In genomic region chr2:135532581-135532980, GRCh38 we compare ENCODE assay signal across 8 cellular contexts. TPM values are rescaled to one million over a fixed set of nuclear protein-coding genes. Genes with fewer than 3 reads are reported as not detected.
A peak's percentile ranks its signal among the peaks of the same experiment; 100 is the strongest.
DNase-seq lines count a peak whose midpoint lies in the region; ATAC-seq and TF ChIP-seq lines count a peak whose summit lies in the region.

No MANE protein-coding gene starts in this region.

- TF ChIP-seq EP300 in SK-N-SH (IDR thresholded peaks at IDR 0.05; ENCODE audit: borderline replicate concordance in 1 of 2, low read depth in 1 of 2, low read length in 1 of 2) (no peak), stomach (IDR thresholded peaks at IDR 0.05) (no peak)

- no peaks in the 10 kb centered on the region for H3K9me2 ChIP-seq in SK-N-SH

- TF ChIP-seq CTCF in SK-N-SH (IDR thresholded peaks at IDR 0.05) (no peak), RWPE2 (IDR thresholded peaks at IDR 0.05; ENCODE audit: poor library complexity, severe bottlenecking) (no peak), fibroblast of the aortic adventitia (IDR thresholded peaks at IDR 0.05; ENCODE audit: insufficient read depth, low read length) (no peak), stomach (IDR thresholded peaks at IDR 0.05) (no peak)

- CTCF ChIA-PET in SK-N-SH (lab: Yijun Ruan, JAX), result interaction anchor here (0.8 to 1.9 kb wide), 3 partner anchors 101 to 544 kb away, joined by 3 to 5 read pairs (median 3); partner anchors contain the start of gene UBXN4

- H3K4me3 ChIP-seq in SK-N-SH (ENCODE audit: low read depth in 2 of 2, low read length in 1 of 2) (peak overlapping the region; percentile 31 to 82; a peak in 2 of 4 replicates), RWPE2 (ENCODE audit: severe bottlenecking) (peak overlapping the region; percentile 51), fibroblast of the aortic adventitia (ENCODE audit: low read depth, low read length) (peak overlapping the region; percentile 42), stomach (peak overlapping the region in 3 of 4 donors; percentile 88 to 99 (median 93))

- H3K36me3 ChIP-seq in SK-N-SH (replicated peaks in 1 of 2; ENCODE audit: control insufficient read depth in 1 of 2, insufficient read depth in 2 of 2, low read length in 1 of 2), result peaks cover 0 to 3% of the 10 kb centered on the region in 2 experiments
- peaks cover 12% of the 10 kb centered on the region for H3K36me3 ChIP-seq in RWPE2 (ENCODE audit: low read depth)
- H3K36me3 ChIP-seq in stomach, result no peaks in the 10 kb centered on the region

- POLR2A ChIA-PET in SK-N-SH (lab: Yijun Ruan, JAX), result no interaction called here

- peaks cover 0 to 6% of the 10 kb centered on the region in 2 experiments; a peak in 2 of 4 replicates for H3K4me1 ChIP-seq in SK-N-SH (ENCODE audit: control insufficient read depth in 1 of 2, insufficient read depth in 2 of 2, low read depth in 1 of 2, low read length in 1 of 2)
- peaks cover 16% of the 10 kb centered on the region for H3K4me1 ChIP-seq in RWPE2 (ENCODE audit: insufficient read depth, poor library complexity, severe bottlenecking)
- H3K4me1 ChIP-seq in stomach, result peaks cover 0 to 33% (median 24%) of the 10 kb centered on the region in 4 donors

- WGBS in SK-N-SH (ENCODE audit: low lambda C conversion rate), result 34% methylated on average over 3 of the region's 3 CpGs
- 51 to 62% (median 59%) methylated on average over 3 of the region's 3 CpGs for WGBS in stomach, 5 donors

- H2AFZ ChIP-seq in SK-N-SH (ENCODE audit: low read depth), result no peak overlapping the region; the same call in 1 of the 2 replicates

- no peaks in the 10 kb centered on the region; the same call in 1 of the 2 replicates for H4K20me1 ChIP-seq in SK-N-SH (ENCODE audit: insufficient read depth)

- H3K27ac ChIP-seq in SK-N-SH (ENCODE audit: low read depth in 2 of 2, low read length in 1 of 2) (peak overlapping the region in 1 of 2 experiments; percentile 96; a peak in 2 of 4 replicates), RWPE2 (ENCODE audit: poor library complexity, severe bottlenecking) (peak overlapping the region; percentile 83), stomach (no peak overlapping the region)

- H3K4me2 ChIP-seq in SK-N-SH, result peak overlapping the region; percentile 89

- peaks cover 79% of the 10 kb centered on the region for H3K79me2 ChIP-seq in SK-N-SH (ENCODE audit: insufficient read depth)

- no peak for TF ChIP-seq POLR2A in stomach (IDR thresholded peaks at IDR 0.05)

- no peak for TF ChIP-seq RAD21 in SK-N-SH (IDR thresholded peaks at IDR 0.05; ENCODE audit: low read length)

- intact Hi-C loops in stomach (cut with DNase I; ENCODE audit: low total_unique reads), result no loop called here

- DNase-seq in SK-N-SH, result no peak
- no peak for DNase-seq in RWPE2 (ENCODE audit: low spot score)
- DNase-seq in fibroblast of the aortic adventitia (ENCODE audit: low read depth), result peak; percentile 5
- no peak for DNase-seq in stomach
- no peak for DNase-seq in Ammon's horn (ENCODE audit: low spot score)
- DNase-seq in NCI-H510A treated with DMSO at 0.1 percent for 48 hours (lab: John Stamatoyannopoulos, UW), result no peak
- DNase-seq in activated CD4-positive, CD25-positive, alpha-beta regulatory T cell (lab: John Stamatoyannopoulos, UW), result no peak

- H3K9ac ChIP-seq in SK-N-SH, result peak overlapping the region; percentile 74; the same call in 1 of the 2 replicates

- H3K27me3 ChIP-seq in SK-N-SH (ENCODE audit: insufficient read depth) (no peaks in the 10 kb centered on the region), RWPE2 (ENCODE audit: insufficient read depth, poor library complexity, severe bottlenecking) (no peaks in the 10 kb centered on the region), stomach (no peaks in the 10 kb centered on the region)

- H3K9me3 ChIP-seq in SK-N-SH (no peaks in the 10 kb centered on the region), RWPE2 (ENCODE audit: severe bottlenecking) (no peaks in the 10 kb centered on the region), stomach (no peaks in the 10 kb centered on the region)

- no peak for ATAC-seq in SK-N-SH treated with all-trans-retinoic acid at 6 μM for 48 hours
- no peak for ATAC-seq in RWPE2 (ENCODE audit: low read depth)

- peaks cover 5% of the 10 kb centered on the region for H3F3A ChIP-seq in SK-N-SH (replicated peaks; ENCODE audit: insufficient read depth)

TF ChIP-seq in SK-N-SH, 30 proteins besides CTCF, POLR2A, EP300 and RAD21:
- no peak for TF ChIP-seq SIN3A (IDR thresholded peaks at IDR 0.05; ENCODE audit: borderline replicate concordance, low read depth, low read length)
- no peak for TF ChIP-seq USF2 (IDR thresholded peaks at IDR 0.05; ENCODE audit: borderline replicate concordance, low read depth, low read length)
- TF ChIP-seq FOXJ3 (CRISPR knock-in tag; IDR thresholded peaks at IDR 0.05), result no peak
- TF ChIP-seq TCF12 (IDR thresholded peaks at IDR 0.05), result no peak
- no peak for TF ChIP-seq MXI1 (IDR thresholded peaks at IDR 0.05; ENCODE audit: low read depth, low read length)
- TF ChIP-seq TEAD4 (IDR thresholded peaks at IDR 0.05; ENCODE audit: borderline replicate concordance, insufficient read depth), result no peak
- TF ChIP-seq POLR2AphosphoS5 (IDR thresholded peaks at IDR 0.05; ENCODE audit: low read depth, low read length), result no peak
- TF ChIP-seq RFX5 (IDR thresholded peaks at IDR 0.05; ENCODE audit: low read length), result no peak
- TF ChIP-seq YY1 (IDR thresholded peaks at IDR 0.05; ENCODE audit: low read depth), result no peak

TF ChIP-seq in SK-N-SH treated with all-trans-retinoic acid at 6 μM for 48 hours, 23 proteins besides CTCF, POLR2A, EP300 and RAD21 (continues in another document):
- no peak for TF ChIP-seq CSRNP3 (CRISPR knock-in tag; IDR thresholded peaks at IDR 0.05)
- no peak for TF ChIP-seq POU6F1 (CRISPR knock-in tag; IDR thresholded peaks at IDR 0.05; ENCODE audit: borderline replicate concordance, low read depth)
- no peak for TF ChIP-seq GLIS3 (CRISPR knock-in tag; IDR thresholded peaks at IDR 0.05)
- no peak for TF ChIP-seq ZC3H10 (CRISPR knock-in tag; IDR thresholded peaks at IDR 0.05)
- TF ChIP-seq PATZ1 (CRISPR knock-in tag; IDR thresholded peaks at IDR 0.05; ENCODE audit: borderline replicate concordance), result no peak

RNA-seq across cellular contexts. Expression of gene R3HDM1, which starts 1.3 kb away (rescaled TPM):
- polyA plus RNA-seq in SK-N-SH (2012; rRNA removed), result 38.2 and 56.8 TPM in 2 replicates
- 29.3 and 38.9 TPM in 2 replicates for polyA plus RNA-seq in SK-N-SH (2012; cell fraction: cytosol; rRNA removed)
- 24.3 and 45.2 TPM in 2 replicates for polyA plus RNA-seq in SK-N-SH (2012; cell fraction: nucleus; rRNA removed)
- 8.6 and 13.6 TPM in 2 replicates for total RNA-seq in fibroblast of the aortic adventitia (ENCODE audit: low replicate concordance)
- 10 to 100 TPM; 12.1 to 34.3 (median 18.1) TPM for total RNA-seq in stomach
- polyA plus RNA-seq in stomach, result 1 to 10 TPM; 5.7 to 7.0 (median 6.7) TPM

RNA-seq across cellular contexts. Expression of gene ZRANB3, which starts 1.6 kb away (rescaled TPM):
- polyA plus RNA-seq in SK-N-SH (2012; rRNA removed) (4.1 and 5.6 TPM in 2 replicates), stomach (1 to 10 TPM in 2 of 3 donors, under 1 TPM in 1; 1.00 to 1.7 (median 1.2) TPM)
- 6.1 and 6.2 TPM in 2 replicates for polyA plus RNA-seq in SK-N-SH (2012; cell fraction: cytosol; rRNA removed)
- polyA plus RNA-seq in SK-N-SH (2012; cell fraction: nucleus; rRNA removed), result 1.5 and 3.9 TPM in 2 replicates
- total RNA-seq in fibroblast of the aortic adventitia (ENCODE audit: low replicate concordance) (4.8 and 9.3 TPM in 2 replicates), stomach (10 to 100 TPM in 1 of 5 donors, 1 to 10 TPM in 3, under 1 TPM in 1; 0.87 to 16.3 (median 5.5) TPM)

Comparison
In these comparisons a context has a peak if more than half of its experiments do, and no peak if none do; other contexts are left out.
1. H3K4me3 ChIP-seq: peak in every context shown above with its lines; median percentile 93 in stomach; 56 in SK-N-SH; 51 in RWPE2; 42 in fibroblast of the aortic adventitia.